Comparison of ENCODE assay signal across 1 cellular context in the genomic region with DNA sequence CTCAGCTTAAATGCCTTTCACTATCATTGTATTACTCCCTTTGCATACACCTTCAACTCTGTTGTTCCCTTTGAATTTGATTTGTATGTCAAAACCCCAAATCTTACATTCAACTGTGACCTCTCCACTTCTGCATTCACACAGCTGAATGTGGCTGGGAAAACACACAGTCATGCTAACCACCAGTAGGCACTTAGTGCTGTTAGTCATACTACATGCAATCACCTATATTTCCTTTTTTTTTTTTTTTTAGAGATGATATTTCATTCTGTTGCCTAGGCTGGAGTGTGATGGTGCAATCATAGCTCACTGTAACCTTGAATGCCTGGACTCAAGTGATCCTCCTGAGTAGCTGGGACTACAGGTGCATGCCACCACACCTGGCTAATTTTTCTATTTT.
TF ChIP-seq lines count a peak whose summit lies in the region.

No MANE protein-coding gene starts in this region.

TF ChIP-seq in GM23338, 12 proteins besides CTCF, POLR2A, EP300 and RAD21 (continued from another document):
- TF ChIP-seq, protein P1, sequence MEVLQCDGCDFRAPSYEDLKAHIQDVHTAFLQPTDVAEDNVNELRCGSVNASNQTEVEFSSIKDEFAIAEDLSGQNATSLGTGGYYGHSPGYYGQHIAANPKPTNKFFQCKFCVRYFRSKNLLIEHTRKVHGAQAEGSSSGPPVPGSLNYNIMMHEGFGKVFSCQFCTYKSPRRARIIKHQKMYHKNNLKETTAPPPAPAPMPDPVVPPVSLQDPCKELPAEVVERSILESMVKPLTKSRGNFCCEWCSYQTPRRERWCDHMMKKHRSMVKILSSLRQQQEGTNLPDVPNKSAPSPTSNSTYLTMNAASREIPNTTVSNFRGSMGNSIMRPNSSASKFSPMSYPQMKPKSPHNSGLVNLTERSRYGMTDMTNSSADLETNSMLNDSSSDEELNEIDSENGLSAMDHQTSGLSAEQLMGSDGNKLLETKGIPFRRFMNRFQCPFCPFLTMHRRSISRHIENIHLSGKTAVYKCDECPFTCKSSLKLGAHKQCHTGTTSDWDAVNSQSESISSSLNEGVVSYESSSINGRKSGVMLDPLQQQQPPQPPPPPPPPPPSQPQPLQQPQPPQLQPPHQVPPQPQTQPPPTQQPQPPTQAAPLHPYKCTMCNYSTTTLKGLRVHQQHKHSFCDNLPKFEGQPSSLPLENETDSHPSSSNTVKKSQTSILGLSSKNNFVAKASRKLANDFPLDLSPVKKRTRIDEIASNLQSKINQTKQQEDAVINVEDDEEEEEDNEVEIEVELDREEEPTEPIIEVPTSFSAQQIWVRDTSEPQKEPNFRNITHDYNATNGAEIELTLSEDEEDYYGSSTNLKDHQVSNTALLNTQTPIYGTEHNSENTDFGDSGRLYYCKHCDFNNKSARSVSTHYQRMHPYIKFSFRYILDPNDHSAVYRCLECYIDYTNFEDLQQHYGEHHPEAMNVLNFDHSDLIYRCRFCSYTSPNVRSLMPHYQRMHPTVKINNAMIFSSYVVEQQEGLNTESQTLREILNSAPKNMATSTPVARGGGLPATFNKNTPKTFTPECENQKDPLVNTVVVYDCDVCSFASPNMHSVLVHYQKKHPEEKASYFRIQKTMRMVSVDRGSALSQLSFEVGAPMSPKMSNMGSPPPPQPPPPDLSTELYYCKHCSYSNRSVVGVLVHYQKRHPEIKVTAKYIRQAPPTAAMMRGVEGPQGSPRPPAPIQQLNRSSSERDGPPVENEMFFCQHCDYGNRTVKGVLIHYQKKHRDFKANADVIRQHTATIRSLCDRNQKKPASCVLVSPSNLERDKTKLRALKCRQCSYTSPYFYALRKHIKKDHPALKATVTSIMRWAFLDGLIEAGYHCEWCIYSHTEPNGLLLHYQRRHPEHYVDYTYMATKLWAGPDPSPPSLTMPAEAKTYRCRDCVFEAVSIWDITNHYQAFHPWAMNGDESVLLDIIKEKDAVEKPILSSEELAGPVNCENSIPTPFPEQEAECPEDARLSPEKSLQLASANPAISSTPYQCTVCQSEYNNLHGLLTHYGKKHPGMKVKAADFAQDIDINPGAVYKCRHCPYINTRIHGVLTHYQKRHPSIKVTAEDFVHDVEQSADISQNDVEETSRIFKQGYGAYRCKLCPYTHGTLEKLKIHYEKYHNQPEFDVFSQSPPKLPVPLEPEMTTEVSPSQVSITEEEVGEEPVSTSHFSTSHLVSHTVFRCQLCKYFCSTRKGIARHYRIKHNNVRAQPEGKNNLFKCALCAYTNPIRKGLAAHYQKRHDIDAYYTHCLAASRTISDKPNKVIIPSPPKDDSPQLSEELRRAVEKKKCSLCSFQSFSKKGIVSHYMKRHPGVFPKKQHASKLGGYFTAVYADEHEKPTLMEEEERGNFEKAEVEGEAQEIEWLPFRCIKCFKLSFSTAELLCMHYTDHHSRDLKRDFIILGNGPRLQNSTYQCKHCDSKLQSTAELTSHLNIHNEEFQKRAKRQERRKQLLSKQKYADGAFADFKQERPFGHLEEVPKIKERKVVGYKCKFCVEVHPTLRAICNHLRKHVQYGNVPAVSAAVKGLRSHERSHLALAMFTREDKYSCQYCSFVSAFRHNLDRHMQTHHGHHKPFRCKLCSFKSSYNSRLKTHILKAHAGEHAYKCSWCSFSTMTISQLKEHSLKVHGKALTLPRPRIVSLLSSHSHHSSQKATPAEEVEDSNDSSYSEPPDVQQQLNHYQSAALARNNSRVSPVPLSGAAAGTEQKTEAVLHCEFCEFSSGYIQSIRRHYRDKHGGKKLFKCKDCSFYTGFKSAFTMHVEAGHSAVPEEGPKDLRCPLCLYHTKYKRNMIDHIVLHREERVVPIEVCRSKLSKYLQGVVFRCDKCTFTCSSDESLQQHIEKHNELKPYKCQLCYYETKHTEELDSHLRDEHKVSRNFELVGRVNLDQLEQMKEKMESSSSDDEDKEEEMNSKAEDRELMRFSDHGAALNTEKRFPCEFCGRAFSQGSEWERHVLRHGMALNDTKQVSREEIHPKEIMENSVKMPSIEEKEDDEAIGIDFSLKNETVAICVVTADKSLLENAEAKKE (CRISPR knock-in tag; IDR thresholded peaks at IDR 0.05) = no peak
- no peak for TF ChIP-seq ZNF331 (CRISPR knock-in tag; IDR thresholded peaks at IDR 0.05; ENCODE audit: low read depth)
- TF ChIP-seq EZH2 (IDR thresholded peaks at IDR 0.05; ENCODE audit: low read depth, unreplicated experiment) = no peak
- TF ChIP-seq JUNB (IDR thresholded peaks at IDR 0.05; ENCODE audit: unreplicated experiment) = no peak
- no peak for TF ChIP-seq STAT1 (IDR thresholded peaks at IDR 0.05; ENCODE audit: unreplicated experiment)
- TF ChIP-seq CREB1 (CRISPR knock-in tag; IDR thresholded peaks at IDR 0.05; ENCODE audit: low read depth) = no peak
- TF ChIP-seq EZH2phosphoT487 (IDR thresholded peaks at IDR 0.05; ENCODE audit: unreplicated experiment) = no peak
- no peak for TF ChIP-seq POLR2AphosphoS5 (IDR thresholded peaks at IDR 0.05; ENCODE audit: low read depth)
- TF ChIP-seq NANOG (IDR thresholded peaks at IDR 0.05; ENCODE audit: borderline replicate concordance) = no peak
